In the genomic region with DNA sequence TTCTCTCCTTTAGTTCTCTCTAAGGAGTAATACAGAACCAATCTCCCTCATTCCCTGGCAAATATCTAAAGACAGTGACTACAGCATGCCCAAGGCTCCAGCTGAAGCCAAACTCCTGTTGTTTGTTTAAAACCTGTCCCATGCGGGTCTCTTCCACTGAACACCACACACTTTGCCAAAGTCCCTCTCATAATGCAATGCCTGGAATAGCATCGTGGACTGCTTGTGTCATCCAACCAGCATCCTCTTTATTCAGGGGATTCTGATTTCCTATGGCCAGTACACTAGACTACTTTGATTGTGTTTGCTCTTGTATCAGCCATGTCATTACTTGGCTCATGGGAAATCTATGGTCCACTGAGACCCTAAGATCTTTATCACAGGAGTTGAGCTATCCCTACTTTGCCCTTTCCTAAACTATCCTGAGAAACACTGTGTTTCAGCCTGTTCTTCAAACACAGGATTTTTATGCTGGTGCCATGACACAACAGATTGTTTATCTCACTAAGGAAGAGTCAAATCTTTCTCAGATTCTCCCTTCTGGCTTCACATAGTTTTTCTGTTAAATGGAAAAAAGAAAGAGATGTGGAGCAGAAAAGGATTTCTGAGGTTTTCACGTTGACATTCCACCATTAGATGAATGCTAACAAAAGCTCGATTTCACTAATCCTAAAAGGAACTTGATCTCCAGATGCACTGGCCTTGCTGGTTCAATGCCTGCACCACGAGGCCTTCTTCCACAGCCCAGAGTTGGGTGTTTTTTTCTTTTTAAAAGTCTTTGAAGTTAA, we compare ENCODE assay signal across 21 cellular contexts. TPM values are rescaled to one million over a fixed set of nuclear protein-coding genes. Genes with fewer than 3 reads are reported as not detected.
A peak's percentile ranks its signal among the peaks of the same experiment; 100 is the strongest.
DNase-seq lines count a peak whose midpoint lies in the region; ATAC-seq, FAIRE-seq and TF ChIP-seq lines count a peak whose summit lies in the region.
"Had no signal": no experiment of that assay in that cellular context is flagged by ENCODE, and none has a peak within 500 bp of the region (broad histone marks: within the 10 kb centered on the region; RNA-seq: fewer than 3 reads in every experiment).

No MANE protein-coding gene starts in this region.

- TF ChIP-seq RAD21 in K562 (CRISPR knock-in tag; conservative IDR thresholded peaks at IDR 0.05 in 1 of 2, IDR thresholded peaks at IDR 0.05 in 1 of 2), result no peak

- H3K9ac ChIP-seq in K562 (ENCODE audit: insufficient read depth in 1 of 2, low read depth in 2 of 2, low read length in 2 of 2), result no peak overlapping the region

- DNase-seq in AG08396 (ENCODE audit: low spot score) (peak; percentile 53), K562 (ENCODE audit: extremely low read depth in 1 of 4, low spot score in 3 of 4) (no peak), fibroblast of villous mesenchyme (ENCODE audit: low read depth) (peak; percentile 76), stomach (no peak), NCI-H748 (lab: John Stamatoyannopoulos, UW; ENCODE audit: unreplicated experiment) (no peak), GM03348 (ENCODE audit: low spot score) (no peak)
- no peak for DNase-seq in activated CD4-positive, alpha-beta memory T cell treated with anti-CD3 and anti-CD28 coated beads for 36 hours
- DNase-seq: BE2C, DMS79, NCI-H1694 treated with DMSO at 0.1 percent for 48 hours, NCI-H2081 treated with DMSO at 0.1 percent for 48 hours, NCI-H2171 treated with DMSO at 0.1 percent for 48 hours, NCI-H446, NCI-H526, OCI-M1, Right ventricle myocardium superior had no signal

- H3K4me3 Mint-ChIP-seq in activated CD4-positive, alpha-beta memory T cell treated with anti-CD3 and anti-CD28 coated beads for 36 hours, result no peak overlapping the region

- H3K79me2 ChIP-seq in K562 (ENCODE audit: control insufficient read depth, insufficient read depth, low read length), result no peaks in the 10 kb centered on the region

- H3K27ac ChIP-seq in K562 (ENCODE audit: extremely low read depth, low read depth, low read length) (no peak overlapping the region), stomach (peak overlapping the region in 4 of 5 donors; percentile 19 to 63 (median 28))

- no peak for TF ChIP-seq POLR2A in K562 (conservative IDR thresholded peaks at IDR 0.05)
- no peak for TF ChIP-seq POLR2A in stomach (IDR thresholded peaks at IDR 0.05)

- no peak for ATAC-seq in K562
- ATAC-seq in GM21447 (IDR thresholded peaks at IDR 0.05; ENCODE audit: unreplicated experiment), result no peak

- intact Hi-C loops in K562 (cut with micrococcal nuclease) (no loop called here), stomach (cut with DNase I; ENCODE audit: low total_unique reads) (no loop called here)
- intact Hi-C loops in activated CD4-positive, alpha-beta memory T cell treated with anti-CD3 and anti-CD28 coated beads for 36 hours (cut with micrococcal nuclease), result no loop called here

- H3K27me3 ChIP-seq in K562 (ENCODE audit: control insufficient read depth in 2 of 2, insufficient read depth in 2 of 2, low read length in 2 of 2), result no peaks in the 10 kb centered on the region
- H3K27me3 ChIP-seq in stomach, result no peaks in the 10 kb centered on the region
- H3K27me3 ChIP-seq: BE2C had no signal

- no TSS peak for BruUV-seq in K562 (replicated peaks; lab: Mats Ljungman, UMichigan)

- H3K4me1 ChIP-seq in K562 (replicated peaks in 1 of 2; ENCODE audit: control insufficient read depth in 2 of 2, insufficient read depth in 2 of 2, low read length in 2 of 2), result peaks cover 14 to 17% of the 10 kb centered on the region in 2 experiments; a peak in 4 of 5 replicates
- H3K4me1 ChIP-seq in stomach, result peaks cover 0 to 11% (median 0%) of the 10 kb centered on the region in 4 donors
- H3K4me1 ChIP-seq: BE2C had no signal

- H4K20me1 ChIP-seq in K562 (replicated peaks; ENCODE audit: control insufficient read depth, insufficient read depth, low read length), result no peaks in the 10 kb centered on the region

- H3K4me2 ChIP-seq in K562 (ENCODE audit: insufficient read depth, low read length), result no peak overlapping the region

- H3K36me3 ChIP-seq in K562 (ENCODE audit: control insufficient read depth, insufficient read depth, low read length), result no peaks in the 10 kb centered on the region
- no peaks in the 10 kb centered on the region for H3K36me3 ChIP-seq in stomach
- H3K36me3 ChIP-seq: BE2C had no signal

- no peak overlapping the region for H3K4me3 ChIP-seq in K562
- H3K4me3 ChIP-seq in fibroblast of villous mesenchyme (ENCODE audit: low read depth, low read length), result no peak overlapping the region
- H3K4me3 ChIP-seq in stomach, result no peak overlapping the region

- TF ChIP-seq EP300 in K562 (IDR thresholded peaks at IDR 0.05; ENCODE audit: low read length) (no peak), stomach (IDR thresholded peaks at IDR 0.05) (no peak)

- in situ Hi-C loops in K562 (cut with MboI), result no loop called here

- no peak for TF ChIP-seq CTCF in K562 (IDR thresholded peaks at IDR 0.05 in 2 of 3, conservative IDR thresholded peaks at IDR 0.05 in 1 of 3; ENCODE audit: insufficient read depth in 2 of 3, low read depth in 1 of 3, low read length in 3 of 3)
- no peak for TF ChIP-seq CTCF in fibroblast of villous mesenchyme (IDR thresholded peaks at IDR 0.05; ENCODE audit: insufficient read depth, low read depth, low read length)
- no peak for TF ChIP-seq CTCF in stomach (IDR thresholded peaks at IDR 0.05)

- H3K9me1 ChIP-seq in K562 (ENCODE audit: control insufficient read depth, insufficient read depth, low read length), result no peaks in the 10 kb centered on the region

- POLR2A ChIA-PET in K562 (lab: Yijun Ruan, JAX), result interaction anchor here (0.9 to 1.5 kb wide), 2 partner anchors 14 to 19 kb away, joined by 3 to 7 read pairs; no protein-coding TSS in a partner anchor
- POLR2A ChIA-PET in activated CD4-positive, alpha-beta memory T cell treated with anti-CD3 and anti-CD28 coated beads for 36 hours (lab: Charles Lee), result no interaction called here

- no peak overlapping the region for H2AFZ ChIP-seq in K562 (ENCODE audit: low read depth, low read length)

- H3K27ac Mint-ChIP-seq in activated CD4-positive, alpha-beta memory T cell treated with anti-CD3 and anti-CD28 coated beads for 36 hours, result no peak overlapping the region

- H3K9me3 ChIP-seq in K562 (replicated peaks; ENCODE audit: control insufficient read depth, insufficient read depth, low read depth, low read length) (no peaks in the 10 kb centered on the region), stomach (no peaks in the 10 kb centered on the region)
- H3K9me3 ChIP-seq: BE2C had no signal

- FAIRE-seq in K562 (lab: Jason Lieb, UNC), result no peak
- FAIRE-seq: GM12891, H1, HTR-8/SVneo had no signal

- H3K27me3 Mint-ChIP-seq in activated CD4-positive, alpha-beta memory T cell treated with anti-CD3 and anti-CD28 coated beads for 36 hours, result no peaks in the 10 kb centered on the region

- H3K4me1 Mint-ChIP-seq in activated CD4-positive, alpha-beta memory T cell treated with anti-CD3 and anti-CD28 coated beads for 36 hours (ENCODE audit: low read depth), result no peaks in the 10 kb centered on the region

- no peaks in the 10 kb centered on the region for H3K9me3 Mint-ChIP-seq in activated CD4-positive, alpha-beta memory T cell treated with anti-CD3 and anti-CD28 coated beads for 36 hours

- 27% methylated on average over 5 of the region's 5 CpGs for WGBS in K562 (ENCODE audit: insufficient coverage, low coverage, missing lambda C conversion rate)
- 45 to 57% (median 53%) methylated on average over 5 of the region's 5 CpGs for WGBS in stomach, 5 donors

- CTCF ChIA-PET in K562 (lab: Yijun Ruan, JAX; ENCODE audit: low intra/inter-chr PET ratio), result interaction anchor here (0.6 kb wide), 1 partner anchor 26 kb away, joined by 3 read pairs; no protein-coding TSS in a partner anchor
- CTCF ChIA-PET in activated CD4-positive, alpha-beta memory T cell treated with anti-CD3 and anti-CD28 coated beads for 36 hours (lab: Charles Lee), result interaction anchor here (1.7 kb wide), 1 partner anchor 303 kb away, joined by 5 read pairs; no protein-coding TSS in a partner anchor

- no peaks in the 10 kb centered on the region for H3K36me3 Mint-ChIP-seq in activated CD4-positive, alpha-beta memory T cell treated with anti-CD3 and anti-CD28 coated beads for 36 hours

RNA-seq across cellular contexts. Expression of a gene that starts 15.9 kb away (rescaled TPM):
- total RNA-seq in K562 (2011; cell fraction: chromatin; rRNA removed; ENCODE audit: low replicate concordance), result 0.07 and 0.23 TPM in 2 replicates
- 0.17 and 0.26 TPM in 2 replicates for total RNA-seq in K562 (2011; cell fraction: nucleolus; rRNA removed)
- 0.15 TPM in 2 replicates for total RNA-seq in K562 (2011; cell fraction: nucleoplasm; rRNA removed)
- 0.04 TPM in 1 of 2 replicates, not detected in the other for total RNA-seq in K562 (2014; rRNA removed)
- total RNA-seq in K562 (2014; rRNA removed; fragmentation: Illumina TruSeq; extraction: Trizol), result 0.07 and 0.22 TPM in 2 replicates
- total RNA-seq in K562 (2015; rRNA removed; fragmentation: Illumina TruSeq; extraction: Trizol), result 0.08 and 0.11 TPM in 2 replicates
- 0.22 and 0.27 TPM in 2 replicates for total RNA-seq in K562 (2021)
- 0.11 and 0.14 TPM in 2 replicates for polyA plus RNA-seq in K562 (2011; rRNA removed)
- 0.10 and 0.16 TPM in 2 replicates for polyA plus RNA-seq in K562 (2011; cell fraction: cytosol; rRNA removed)
- polyA plus RNA-seq in K562 (2011; cell fraction: nucleus; rRNA removed), result 0.10 TPM in 2 replicates
- 0.08 and 0.15 TPM in 2 replicates for polyA plus RNA-seq in K562 (2012)
- polyA plus RNA-seq in K562 (2014; fragmentation: Illumina TruSeq; extraction: Trizol), result 0.07 and 0.10 TPM in 2 replicates
- under 1 TPM; 0.01 TPM for polyA plus RNA-seq in K562 (2014; fragmentation: Nextera tagmentation; extraction: Ambion mirVana)
- 0.01 TPM in 1 of 2 replicates, not detected in the other for polyA plus RNA-seq in K562 (2014; rRNA removed)
- 0.07 and 0.45 TPM in 2 replicates for polyA minus RNA-seq in K562 (2011; rRNA and poly(A)+ RNA removed)
- polyA minus RNA-seq in K562 (2011; cell fraction: cytosol; rRNA and poly(A)+ RNA removed), result not detected in 2 replicates
- under 0.01 and 0.11 TPM in 2 replicates for polyA minus RNA-seq in K562 (2011; cell fraction: nucleus; rRNA and poly(A)+ RNA removed)
- 66.0 and 89.4 TPM in 2 replicates for total RNA-seq in fibroblast of villous mesenchyme
- 10 to 100 TPM; 24.6 to 60.7 (median 40.3) TPM for total RNA-seq in stomach
- polyA plus RNA-seq in stomach, result 10 to 100 TPM; 12.7 to 17.2 (median 17.1) TPM
- total RNA-seq in activated CD4-positive, alpha-beta memory T cell treated with anti-CD3 and anti-CD28 coated beads for 36 hours, result not detected
- total RNA-seq: A172 had no signal

RNA-seq across cellular contexts. Expression of a gene that starts 41.6 kb away (rescaled TPM):
- 35.7 and 76.5 TPM in 2 replicates for total RNA-seq in K562 (2011; cell fraction: chromatin; rRNA removed; ENCODE audit: low replicate concordance)
- 13.2 and 17.0 TPM in 2 replicates for total RNA-seq in K562 (2011; cell fraction: nucleolus; rRNA removed)
- total RNA-seq in K562 (2011; cell fraction: nucleoplasm; rRNA removed), result 24.9 and 31.0 TPM in 2 replicates
- total RNA-seq in K562 (2014; rRNA removed) (52.4 and 56.1 TPM in 2 replicates), K562 (2014; rRNA removed; fragmentation: Illumina TruSeq; extraction: Trizol) (51.9 and 61.2 TPM in 2 replicates), K562 (2015; rRNA removed; fragmentation: Illumina TruSeq; extraction: Trizol) (34.7 and 42.2 TPM in 2 replicates), K562 (2021) (52.7 and 57.9 TPM in 2 replicates), fibroblast of villous mesenchyme (20.6 and 36.7 TPM in 2 replicates), stomach (10 to 100 TPM in 3 of 5 donors, 1 to 10 TPM in 2; 9.3 to 39.5 (median 21.9) TPM)
- polyA plus RNA-seq in K562 (2011; rRNA removed) (17.6 and 27.3 TPM in 2 replicates), K562 (2014; fragmentation: Illumina TruSeq; extraction: Trizol) (74.3 and 79.3 TPM in 2 replicates), K562 (2014; fragmentation: Nextera tagmentation; extraction: Ambion mirVana) (10 to 100 TPM; 25.4 to 38.3 TPM), K562 (2014; rRNA removed) (47.3 and 49.7 TPM in 2 replicates), stomach (10 to 100 TPM in 2 of 3 donors, 1 to 10 TPM in 1; 9.1 to 10.4 (median 10.4) TPM)
- 8.8 and 10.4 TPM in 2 replicates for polyA plus RNA-seq in K562 (2011; cell fraction: cytosol; rRNA removed)
- 9.5 and 11.5 TPM in 2 replicates for polyA plus RNA-seq in K562 (2011; cell fraction: nucleus; rRNA removed)
- 33.8 and 38.2 TPM in 2 replicates for polyA plus RNA-seq in K562 (2012)
- 38.7 and 48.2 TPM in 2 replicates for polyA minus RNA-seq in K562 (2011; rRNA and poly(A)+ RNA removed)
- polyA minus RNA-seq in K562 (2011; cell fraction: cytosol; rRNA and poly(A)+ RNA removed), result 20.4 and 24.3 TPM in 2 replicates
- polyA minus RNA-seq in K562 (2011; cell fraction: nucleus; rRNA and poly(A)+ RNA removed), result 10.6 and 23.2 TPM in 2 replicates
- total RNA-seq in activated CD4-positive, alpha-beta memory T cell treated with anti-CD3 and anti-CD28 coated beads for 36 hours, result 10 to 100 TPM; 37.6 to 39.9 TPM

Comparison
In these comparisons a context has a peak if more than half of its experiments do, and no peak if none do; other contexts are left out.
1. DNase-seq: peak in AG08396 (single experiment) and fibroblast of villous mesenchyme (single experiment); none in K562 (0 of 4), stomach (single experiment), NCI-H748 (single experiment), GM03348 (single experiment) and activated CD4-positive, alpha-beta memory T cell treated with anti-CD3 and anti-CD28 coated beads for 36 hours (single experiment).
2. RNA of a gene that starts 15.9 kb away (total RNA-seq): 66.0 to 89.4 TPM in fibroblast of villous mesenchyme and 24.6 to 60.7 TPM in stomach; 0.04 to 0.27 TPM in K562 and not detected in activated CD4-positive, alpha-beta memory T cell treated with anti-CD3 and anti-CD28 coated beads for 36 hours; every median in the first group is over 10 times any median in the second.